ENCODE assay signal across 17 cellular contexts in genomic region chr13:50552424-50552966, GRCh38.
"Had no signal": no experiment of that assay in that cellular context is flagged by ENCODE, and none has a peak within 500 bp of the region (broad histone marks: within the 10 kb centered on the region; RNA-seq: fewer than 3 reads in every experiment).

No MANE protein-coding gene starts in this region.

- H3K36me3 Mint-ChIP-seq: natural killer cell had no signal

- H3K27ac ChIP-seq: hepatocyte, ovary, right atrium auricular region, suprapubic skin, thyroid gland had no signal

- H3K4me3 Mint-ChIP-seq: dendritic cell treated with granulocyte-macrophage colony-stimulating factor and Interleukin-4, amounts not matched to agents 40 ng/mL and 50 ng/mL, for 4 days; natural killer cell; neural crest cell; type B pancreatic cell had no signal

- H2AFZ ChIP-seq: hepatocyte had no signal

- H3K36me3 ChIP-seq: ovary, right atrium auricular region, suprapubic skin, thyroid gland had no signal

- H3K9me3 Mint-ChIP-seq: natural killer cell, type B pancreatic cell had no signal

- H3K27me3 ChIP-seq: hepatocyte, ovary, right atrium auricular region, suprapubic skin, thyroid gland had no signal

- H3K4me1 Mint-ChIP-seq: natural killer cell, neural crest cell had no signal

- H3K4me3 ChIP-seq: hepatocyte, mucosa of descending colon, ovary, right atrium auricular region, smooth muscle cell, suprapubic skin, thyroid gland had no signal

- ATAC-seq: mucosa of descending colon, natural killer cell had no signal

- H3K27ac Mint-ChIP-seq: dendritic cell treated with granulocyte-macrophage colony-stimulating factor and Interleukin-4, amounts not matched to agents 40 ng/mL and 50 ng/mL, for 4 days; natural killer cell; type B pancreatic cell had no signal

- H3K4me2 ChIP-seq: hepatocyte, smooth muscle cell had no signal

- H3K27me3 Mint-ChIP-seq: dendritic cell treated with granulocyte-macrophage colony-stimulating factor and Interleukin-4, amounts not matched to agents 40 ng/mL and 50 ng/mL, for 4 days; type B pancreatic cell had no signal

- H3K9me3 ChIP-seq: mucosa of descending colon, ovary, right atrium auricular region, suprapubic skin, thyroid gland had no signal

- H3K79me2 ChIP-seq: hepatocyte had no signal

- H3K4me1 ChIP-seq: right atrium auricular region, suprapubic skin, thyroid gland had no signal

- DNase-seq: cerebellar nuclear complex; foreskin fibroblast; head of caudate nucleus; mammary epithelial cell; mucosa of descending colon; natural killer cell; ovary; stimulated activated CD4-positive, alpha-beta T cell treated with anti-CD3 and anti-CD28 coated beads, Interleukin-2, amount 100 ng/mL, for 48 hours; stimulated activated naive CD4-positive, alpha-beta T cell treated with Interleukin-2 at 50 U/mL for 16 hours; thyroid gland had no signal
